ENCODE assay signal across 12 cellular contexts in the genomic region with DNA sequence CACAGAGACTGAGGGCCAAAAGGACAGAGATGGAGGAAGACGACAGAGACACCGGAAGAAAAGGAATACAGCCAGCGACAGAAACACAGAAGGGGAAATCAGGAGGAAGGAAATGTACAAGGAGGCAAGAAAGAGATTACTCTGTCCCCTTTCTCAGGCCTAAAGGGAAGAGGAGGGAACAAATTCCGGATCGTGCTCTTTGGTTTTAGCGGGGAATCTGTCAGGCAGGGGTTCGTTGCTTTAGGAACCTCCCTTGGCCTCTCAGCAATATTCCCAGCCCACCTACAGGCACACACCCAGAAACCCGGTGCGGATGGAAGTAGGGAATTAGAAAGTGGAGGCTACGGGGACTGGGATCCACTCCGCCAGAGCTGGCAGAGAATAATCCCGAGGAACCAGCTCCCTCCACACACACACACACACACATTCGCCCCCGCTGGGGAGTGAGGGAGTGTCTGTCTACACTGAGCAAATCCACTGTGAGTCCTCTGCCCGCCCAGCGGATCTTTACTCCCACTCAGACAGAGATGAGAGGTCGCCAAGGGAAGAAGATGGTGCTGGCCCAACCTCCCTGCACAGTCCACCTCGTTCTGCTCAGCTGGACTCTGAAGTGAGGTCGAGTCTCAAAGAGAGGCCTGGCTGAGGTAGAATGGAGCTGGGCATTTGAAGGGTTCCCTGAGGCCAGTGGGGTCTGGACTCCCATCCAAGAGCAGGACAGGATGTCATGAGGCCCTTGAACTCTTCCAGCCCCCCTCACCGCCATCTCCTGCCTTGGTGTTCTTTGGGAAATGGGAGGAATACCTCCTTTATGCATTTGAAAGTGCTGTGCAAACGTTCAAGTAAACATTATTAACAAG. TPM values are rescaled to one million over a fixed set of nuclear protein-coding genes. Genes with fewer than 3 reads are reported as not detected.
DNase-seq lines count a peak whose midpoint lies in the region; ATAC-seq and TF ChIP-seq lines count a peak whose summit lies in the region.
"Had no signal": no experiment of that assay in that cellular context is flagged by ENCODE, and none has a peak within 500 bp of the region (broad histone marks: within the 10 kb centered on the region; RNA-seq: fewer than 3 reads in every experiment).

No MANE protein-coding gene starts in this region.

- H3K4me1 ChIP-seq in heart right ventricle (peaks cover 5 to 53% (median 42%) of the 10 kb centered on the region in 9 donors), upper lobe of left lung (peaks cover 28 to 51% (median 29%) of the 10 kb centered on the region in 4 donors)

- no peaks in the 10 kb centered on the region for H3K36me3 Mint-ChIP-seq in activated naive CD8-positive, alpha-beta T cell treated with anti-CD3 and anti-CD28 coated beads, Interleukin-2, amount 50 U/mL, for 24 hours (ENCODE audit: low read depth)
- H3K36me3 Mint-ChIP-seq in memory B cell = no peaks in the 10 kb centered on the region

- H3K27ac Mint-ChIP-seq in activated naive CD8-positive, alpha-beta T cell treated with anti-CD3 and anti-CD28 coated beads, Interleukin-2, amount 50 U/mL, for 24 hours = no peak overlapping the region
- H3K27ac Mint-ChIP-seq in memory B cell = no peak overlapping the region
- H3K27ac Mint-ChIP-seq: activated T-helper 2 cell treated with anti-CD3 and anti-CD28 coated beads, Interferon-gamma antibody, Interleukin-2, Interleukin-4, amounts not matched to agents 10 μg/mL and 5 μg/mL and 100 μg/mL, durations not matched to agents 14 hours and 24 hours and 36 hours had no signal

- peaks cover 55% of the 10 kb centered on the region for H3K27me3 Mint-ChIP-seq in activated naive CD8-positive, alpha-beta T cell treated with anti-CD3 and anti-CD28 coated beads, Interleukin-2, amount 50 U/mL, for 24 hours
- peaks cover 22% of the 10 kb centered on the region for H3K27me3 Mint-ChIP-seq in memory B cell

- no peak for ATAC-seq in heart right ventricle
- no peak for ATAC-seq in Right ventricle myocardium superior (ENCODE audit: poor library complexity)
- no peak for ATAC-seq in activated naive CD8-positive, alpha-beta T cell treated with anti-CD3 and anti-CD28 coated beads, Interleukin-2, amount 50 U/mL, for 24 hours
- no peak for ATAC-seq in memory B cell (ENCODE audit: low read depth)
- ATAC-seq in upper lobe of left lung (ENCODE audit: low FRiP score in 2 of 2) = no peak
- no peak for ATAC-seq in GM21825 (IDR thresholded peaks at IDR 0.05; ENCODE audit: unreplicated experiment)

- no peaks in the 10 kb centered on the region for H3K9me3 Mint-ChIP-seq in activated naive CD8-positive, alpha-beta T cell treated with anti-CD3 and anti-CD28 coated beads, Interleukin-2, amount 50 U/mL, for 24 hours
- H3K9me3 Mint-ChIP-seq in memory B cell = no peaks in the 10 kb centered on the region
- H3K9me3 Mint-ChIP-seq: activated T-helper 2 cell treated with anti-CD3 and anti-CD28 coated beads, Interferon-gamma antibody, Interleukin-2, Interleukin-4, amounts not matched to agents 10 μg/mL and 5 μg/mL and 100 μg/mL, durations not matched to agents 14 hours and 24 hours and 36 hours had no signal

- H3K27me3 ChIP-seq in heart right ventricle (peaks cover 24 to 99% (median 87%) of the 10 kb centered on the region in 7 donors), upper lobe of left lung (peaks cover 0 to 53% (median 32%) of the 10 kb centered on the region in 4 donors)

- intact Hi-C loops in heart right ventricle (cut with DNase I) (no loop called here), Right ventricle myocardium superior (cut with DNase I) (no loop called here)

- no peak for TF ChIP-seq POLR2A in upper lobe of left lung (IDR thresholded peaks at IDR 0.05)

- no peak for TF ChIP-seq EP300 in upper lobe of left lung (IDR thresholded peaks at IDR 0.05)

- no peak for DNase-seq in heart right ventricle
- no peak for DNase-seq in Right ventricle myocardium superior
- DNase-seq in activated naive CD8-positive, alpha-beta T cell treated with anti-CD3 and anti-CD28 coated beads, Interleukin-2, amount 50 U/mL, for 24 hours = no peak
- DNase-seq in memory B cell (ENCODE audit: low spot score in 2 of 2) = no peak
- DNase-seq in upper lobe of left lung = no peak
- DNase-seq in GM10266 (ENCODE audit: extremely low spot score) = no peak
- DNase-seq in epidermal melanocyte (ENCODE audit: insufficient read length, low spot score) = no peak
- DNase-seq: effector memory CD4-positive, alpha-beta T cell; Karpas-422 had no signal

- no peaks in the 10 kb centered on the region for H3K36me3 ChIP-seq in heart right ventricle
- H3K36me3 ChIP-seq in upper lobe of left lung = peaks cover 0 to 16% (median 0%) of the 10 kb centered on the region in 4 donors

- 20 to 23% methylated on average over 21 of the region's 21 CpGs for WGBS in heart right ventricle, 2 donors
- 28 to 31% methylated on average over 20 to 21 of the region's 21 CpGs for WGBS in upper lobe of left lung, 2 donors

- H3K9me3 ChIP-seq in heart right ventricle = no peaks in the 10 kb centered on the region
- H3K9me3 ChIP-seq in upper lobe of left lung = no peaks in the 10 kb centered on the region

- H3K27ac ChIP-seq in heart right ventricle (peak overlapping the region in 7 of 10 donors; percentile 10 to 62 (median 31)), upper lobe of left lung (peak overlapping the region; percentile 52 to 91 (median 72))
- H3K27ac ChIP-seq: C4-2B had no signal

- peak overlapping the region in 9 of 10 donors; percentile 30 to 46 (median 37) for H3K4me3 ChIP-seq in heart right ventricle
- peak overlapping the region in 3 of 4 donors; percentile 34 to 46 (median 44) for H3K4me3 ChIP-seq in upper lobe of left lung

- peaks cover 24% of the 10 kb centered on the region for H3K4me1 Mint-ChIP-seq in activated naive CD8-positive, alpha-beta T cell treated with anti-CD3 and anti-CD28 coated beads, Interleukin-2, amount 50 U/mL, for 24 hours
- H3K4me1 Mint-ChIP-seq in memory B cell = peaks cover 7% of the 10 kb centered on the region

- TF ChIP-seq CTCF in heart right ventricle (IDR thresholded peaks at IDR 0.05) = no peak
- no peak for TF ChIP-seq CTCF in upper lobe of left lung (IDR thresholded peaks at IDR 0.05)
- no peak for TF ChIP-seq CTCF in GM10266 (IDR thresholded peaks at IDR 0.05; ENCODE audit: control insufficient read depth, insufficient read depth, low read depth, missing control alignments)

- peak overlapping the region; percentile 22 for H3K4me3 Mint-ChIP-seq in activated naive CD8-positive, alpha-beta T cell treated with anti-CD3 and anti-CD28 coated beads, Interleukin-2, amount 50 U/mL, for 24 hours
- peak overlapping the region; percentile 24 for H3K4me3 Mint-ChIP-seq in memory B cell

RNA-seq across cellular contexts. Expression of gene TAL1, which starts 5.7 kb away (rescaled TPM):
- total RNA-seq in heart right ventricle (1 to 10 TPM; 1.8 to 5.0 (median 4.0) TPM), Right ventricle myocardium superior (3.8 TPM), upper lobe of left lung (10 to 100 TPM in 4 of 6 donors, 1 to 10 TPM in 2; 4.2 to 16.4 (median 10.8) TPM)
- 1 to 10 TPM; 2.4 to 7.4 TPM for polyA plus RNA-seq in heart right ventricle
- total RNA-seq: activated T-helper 2 cell treated with anti-CD3 and anti-CD28 coated beads, Interferon-gamma antibody, Interleukin-2, Interleukin-4, amounts not matched to agents 10 μg/mL and 5 μg/mL and 100 μg/mL, durations not matched to agents 14 hours and 24 hours and 36 hours had no signal

RNA-seq across cellular contexts. Expression of gene PDZK1IP1, which starts 36.5 kb away (rescaled TPM):
- total RNA-seq in heart right ventricle (under 1 TPM in 2 of 10 donors, not detected in 8; 0.44 to 0.78 TPM), Right ventricle myocardium superior (not detected), upper lobe of left lung (10 to 100 TPM; 17.8 to 57.6 (median 41.4) TPM)
- polyA plus RNA-seq in heart right ventricle = under 1 TPM; 0.23 to 0.51 TPM
- total RNA-seq: activated T-helper 2 cell treated with anti-CD3 and anti-CD28 coated beads, Interferon-gamma antibody, Interleukin-2, Interleukin-4, amounts not matched to agents 10 μg/mL and 5 μg/mL and 100 μg/mL, durations not matched to agents 14 hours and 24 hours and 36 hours had no signal

Comparison
In these comparisons a context has a peak if more than half of its experiments do, and no peak if none do; other contexts are left out.
1. RNA of gene PDZK1IP1, which starts 36.5 kb away (total RNA-seq): 17.8 to 57.6 TPM in upper lobe of left lung; 0.44 to 0.78 TPM in heart right ventricle and not detected in Right ventricle myocardium superior (single experiment); every median in the first group is over 10 times any median in the second.